In genomic region chr20:50921055-50921454, GRCh38 we compare ENCODE assay signal across 12 cellular contexts. TPM values are rescaled to one million over a fixed set of nuclear protein-coding genes. Genes with fewer than 3 reads are reported as not detected.
DNase-seq lines count a peak whose midpoint lies in the region; ATAC-seq and TF ChIP-seq lines count a peak whose summit lies in the region.
"Had no signal": no experiment of that assay in that cellular context is flagged by ENCODE, and none has a peak within 500 bp of the region (broad histone marks: within the 10 kb centered on the region; RNA-seq: fewer than 3 reads in every experiment).

No MANE protein-coding gene starts in this region.

- H3K4me1 ChIP-seq in HUES48 (ENCODE audit: control insufficient read depth, insufficient read depth, low read length) = peaks cover 17% of the 10 kb centered on the region
- peaks cover 2 to 12% of the 10 kb centered on the region in 2 donors for H3K4me1 ChIP-seq in aorta (ENCODE audit: control insufficient read depth in 1 of 2, insufficient read depth in 2 of 2, low read length in 2 of 2)
- peaks cover 49% of the 10 kb centered on the region for H3K4me1 ChIP-seq in neural progenitor cell
- H3K4me1 ChIP-seq: prostate gland had no signal

- TF ChIP-seq CTCF in brain microvascular endothelial cell (IDR thresholded peaks at IDR 0.05; ENCODE audit: low read depth, low read length, missing control alignments) (no peak), mesothelial cell of epicardium (IDR thresholded peaks at IDR 0.05; ENCODE audit: unreplicated experiment) (no peak), neural progenitor cell (IDR thresholded peaks at IDR 0.05) (no peak)

- H3K36me3 ChIP-seq in HUES48 (ENCODE audit: control insufficient read depth, insufficient read depth, low read length) (peaks cover 84% of the 10 kb centered on the region), brain microvascular endothelial cell (replicated peaks) (peaks cover 3% of the 10 kb centered on the region), aorta (ENCODE audit: control insufficient read depth in 1 of 2, insufficient read depth in 2 of 2, low read length in 1 of 2) (no peaks in the 10 kb centered on the region), neural progenitor cell (peaks cover 12% of the 10 kb centered on the region)
- H3K36me3 ChIP-seq: prostate gland had no signal

- H3K27ac ChIP-seq in HUES48 (ENCODE audit: low read depth, low read length) (peak overlapping the region; percentile 1), brain microvascular endothelial cell (peak overlapping the region; percentile 17), aorta (ENCODE audit: low read depth in 1 of 2, low read length in 2 of 2) (no peak overlapping the region), neural progenitor cell (no peak overlapping the region)
- H3K27ac ChIP-seq: prostate gland had no signal

- H3K9me3 ChIP-seq in HUES48 (ENCODE audit: control insufficient read depth, insufficient read depth, low read length) = no peaks in the 10 kb centered on the region
- H3K9me3 ChIP-seq in aorta (ENCODE audit: control insufficient read depth, low read length) = no peaks in the 10 kb centered on the region
- H3K9me3 ChIP-seq in neural progenitor cell (ENCODE audit: low read depth) = no peaks in the 10 kb centered on the region
- H3K9me3 ChIP-seq: prostate gland had no signal

- H3K4me2 ChIP-seq in neural progenitor cell = no peak overlapping the region

- intact Hi-C loops in aorta (cut with DNase I) = no loop called here

- H3K27ac Mint-ChIP-seq in mesothelial cell of epicardium (peak overlapping the region; percentile 9), neural progenitor cell (no peak overlapping the region)

- H3K27me3 ChIP-seq in HUES48 (ENCODE audit: control insufficient read depth, insufficient read depth, low read length) (no peaks in the 10 kb centered on the region), brain microvascular endothelial cell (replicated peaks) (no peaks in the 10 kb centered on the region), aorta (ENCODE audit: control insufficient read depth in 1 of 2, insufficient read depth in 2 of 2, low read length in 1 of 2) (no peaks in the 10 kb centered on the region), neural progenitor cell (no peaks in the 10 kb centered on the region)

- no peaks in the 10 kb centered on the region for H3K36me3 Mint-ChIP-seq in mesothelial cell of epicardium
- peaks cover 23% of the 10 kb centered on the region for H3K36me3 Mint-ChIP-seq in neural progenitor cell

- peaks cover 100% of the 10 kb centered on the region for H3K79me2 ChIP-seq in neural progenitor cell (ENCODE audit: low read depth)

- peak; percentile 38 for DNase-seq in EH (ENCODE audit: low read depth)
- DNase-seq in brain microvascular endothelial cell = peak; percentile 14
- DNase-seq in mesothelial cell of epicardium (ENCODE audit: low spot score in 2 of 2, unreplicated experiment in 2 of 2) = no peak
- DNase-seq in aorta = no peak
- DNase-seq in neural progenitor cell (ENCODE audit: low spot score) = no peak
- DNase-seq: EL, NCI-H526 had no signal

- H3K9ac ChIP-seq in HUES48 (ENCODE audit: low read depth, low read length) (no peak overlapping the region), neural progenitor cell (no peak overlapping the region)

- H3F3A ChIP-seq in neural progenitor cell (ENCODE audit: low read depth) = peaks cover 24% of the 10 kb centered on the region

- H3K27me3 Mint-ChIP-seq in mesothelial cell of epicardium (ENCODE audit: low read depth) (no peaks in the 10 kb centered on the region), neural progenitor cell (ENCODE audit: insufficient read depth, low read depth) (peaks cover 3% of the 10 kb centered on the region)

- no peak overlapping the region for H2AFZ ChIP-seq in neural progenitor cell (replicated peaks)

- H3K4me3 ChIP-seq in HUES48 (ENCODE audit: low read depth, low read length) = no peak overlapping the region
- no peak overlapping the region for H3K4me3 ChIP-seq in brain microvascular endothelial cell (ENCODE audit: low read depth, low read length)
- H3K4me3 ChIP-seq in aorta (ENCODE audit: low read length in 2 of 2) = no peak overlapping the region
- H3K4me3 ChIP-seq in neural progenitor cell = no peak overlapping the region
- H3K4me3 ChIP-seq: prostate gland had no signal

- in situ Hi-C loops in brain microvascular endothelial cell (cut with HindIII; ENCODE audit: low pct_ligation_motif_present, low sequenced_read_pairs) = loop anchor here (25.0 kb wide), 1 partner anchor 109 kb away; no protein-coding TSS in a partner anchor

- no peak for ATAC-seq in esophagus mucosa
- no peak for ATAC-seq in aorta (ENCODE audit: low FRiP score)
- ATAC-seq in GM18873 (IDR thresholded peaks at IDR 0.05; ENCODE audit: low FRiP score, unreplicated experiment) = no peak

- H3K4me1 Mint-ChIP-seq in mesothelial cell of epicardium (peaks cover 64% of the 10 kb centered on the region), neural progenitor cell (peaks cover 43% of the 10 kb centered on the region)

- peaks cover 100% of the 10 kb centered on the region for H4K20me1 ChIP-seq in neural progenitor cell (ENCODE audit: low read depth)

- H3K9me3 Mint-ChIP-seq in mesothelial cell of epicardium (no peaks in the 10 kb centered on the region), neural progenitor cell (no peaks in the 10 kb centered on the region)
- H3K9me3 Mint-ChIP-seq: activated T-helper 1 cell treated with anti-CD3 and anti-CD28 coated beads, Interleukin-12 subunit alpha, Interleukin-12 subunit beta, Interleukin-2, Interleukin-4 antibody, amounts not matched to agents 30 ng/mL and 10 ng/mL and 1 ng/mL, durations not matched to agents 14 hours and 24 hours and 36 hours had no signal

- H3K4me3 Mint-ChIP-seq in mesothelial cell of epicardium (no peak overlapping the region), neural progenitor cell (no peak overlapping the region)
- H3K4me3 Mint-ChIP-seq: activated T-helper 1 cell treated with anti-CD3 and anti-CD28 coated beads, Interleukin-12 subunit alpha, Interleukin-12 subunit beta, Interleukin-2, Interleukin-4 antibody, amounts not matched to agents 30 ng/mL and 10 ng/mL and 1 ng/mL, durations not matched to agents 14 hours and 24 hours and 36 hours had no signal

RNA-seq across cellular contexts. Expression of gene ADNP, which starts 10.2 kb away (rescaled TPM):
- total RNA-seq in mesothelial cell of epicardium = 158 to 165 TPM (median 159 TPM) in 3 replicates
- 42.3 TPM for total RNA-seq in esophagus mucosa
- 10 to 100 TPM; 48.1 to 61.4 TPM for total RNA-seq in aorta
- polyA plus RNA-seq in aorta = 10 to 100 TPM in 1 of 2 donors, 1 to 10 TPM in 1; 9.4 to 29.8 TPM
- total RNA-seq in neural progenitor cell (ENCODE audit: low replicate concordance) = 56.1 and 75.4 TPM in 2 replicates

RNA-seq across cellular contexts. Expression of gene DPM1, which starts 37.3 kb away (rescaled TPM):
- total RNA-seq in mesothelial cell of epicardium = 34.5 to 36.5 TPM (median 36.0 TPM) in 3 replicates
- 33.9 TPM for total RNA-seq in esophagus mucosa
- 10 to 100 TPM; 29.6 to 35.8 TPM for total RNA-seq in aorta
- 10 to 100 TPM; 54.5 to 59.0 TPM for polyA plus RNA-seq in aorta
- 76.7 and 173 TPM in 2 replicates for total RNA-seq in neural progenitor cell (ENCODE audit: low replicate concordance)

RNA-seq across cellular contexts. Expression of gene MOCS3, which starts 37.6 kb away (rescaled TPM):
- total RNA-seq in mesothelial cell of epicardium (5.4 to 5.7 TPM (median 5.7 TPM) in 3 replicates), esophagus mucosa (4.1 TPM), aorta (1 to 10 TPM; 2.7 to 3.2 TPM), neural progenitor cell (ENCODE audit: low replicate concordance) (5.6 and 7.5 TPM in 2 replicates)
- 1 to 10 TPM; 1.0 to 2.6 TPM for polyA plus RNA-seq in aorta

Comparison
In these comparisons a context has a peak if more than half of its experiments do, and no peak if none do; other contexts are left out.
1. DNase-seq: peak in EH (single experiment) and brain microvascular endothelial cell (single experiment); none in mesothelial cell of epicardium (0 of 2), aorta (0 of 2) and neural progenitor cell (single experiment).
2. H3K27ac ChIP-seq: peak in HUES48 (single experiment) and brain microvascular endothelial cell (single experiment); none in aorta (0 of 2) and neural progenitor cell (single experiment).